1 cellular context compared by ENCODE assay signal in genomic region chrX:72181178-72182125, GRCh38.
TF ChIP-seq lines count a peak whose summit lies in the region.

Gene PIN4 (plus strand): TSS chrX:72181757. CDS start chrX:72181786, 29 bp downstream.

TF ChIP-seq in K562, 482 proteins besides CTCF, POLR2A, EP300 and RAD21 (continued from another document and continues in another):
- TF ChIP-seq PBX2 (CRISPR knock-in tag; IDR thresholded peaks at IDR 0.05; ENCODE audit: low read depth) (no peak), PBX2 (tag; conservative IDR thresholded peaks at IDR 0.05; ENCODE audit: low read depth) (no peak), ZFX (CRISPR knock-in tag; IDR thresholded peaks at IDR 0.05) (peak; percentile 25; the same call in 1 of the 2 replicates), GABPA (tag; conservative IDR thresholded peaks at IDR 0.05; ENCODE audit: low read depth) (peak; percentile 81), HCFC1 (IDR thresholded peaks at IDR 0.05; ENCODE audit: low read depth, low read length) (peak; percentile 61), ETV1 (tag; conservative IDR thresholded peaks at IDR 0.05; ENCODE audit: low read depth) (peak; percentile 21; the same call in 1 of the 2 replicates), STAT5A (IDR thresholded peaks at IDR 0.05; ENCODE audit: borderline replicate concordance, low read length) (no peak), MYNN (IDR thresholded peaks at IDR 0.05) (no peak), MYNN (CRISPR knock-in tag; IDR thresholded peaks at IDR 0.05) (no peak), RB1 (IDR thresholded peaks at IDR 0.05; ENCODE audit: low read depth) (0 out of 2 replicates have a peak, but pooled peaks have one; percentile 12), LCOR (CRISPR knock-in tag; IDR thresholded peaks at IDR 0.05) (peak; percentile 69; the same call in 1 of the 2 replicates), ZNF583 (CRISPR knock-in tag; IDR thresholded peaks at IDR 0.05) (no peak), ZNF282 (CRISPR knock-in tag; IDR thresholded peaks at IDR 0.05) (no peak), BRD4 (IDR thresholded peaks at IDR 0.05) (no peak), HNRNPLL (IDR thresholded peaks at IDR 0.05; ENCODE audit: low read depth, low read length, poor library complexity, severe bottlenecking) (peak; percentile 43), KDM4B (IDR thresholded peaks at IDR 0.05; ENCODE audit: borderline replicate concordance in 2 of 2, low read depth in 1 of 2) (no peak), SMARCC2 (IDR thresholded peaks at IDR 0.05; ENCODE audit: low read depth) (no peak), SP1 (CRISPR knock-in tag; IDR thresholded peaks at IDR 0.05) (peak; percentile 43; the same call in 1 of the 2 replicates), E2F6 (IDR thresholded peaks at IDR 0.05; ENCODE audit: borderline replicate concordance in 1 of 2, extremely low read depth in 1 of 2, insufficient read depth in 1 of 2, insufficient read length in 1 of 2, low read depth in 1 of 2, low read length in 1 of 2, poor library complexity in 1 of 2, severe bottlenecking in 1 of 2) (peak; percentile 66 to 76), DPF2 (IDR thresholded peaks at IDR 0.05) (0 out of 2 replicates have a peak, but pooled peaks have one; percentile 25), FOXK2 (conservative IDR thresholded peaks at IDR 0.05 in 1 of 2, IDR thresholded peaks at IDR 0.05 in 1 of 2; ENCODE audit: low read depth in 2 of 2) (peak; percentile 80 to 87), POLR2B (IDR thresholded peaks at IDR 0.05; ENCODE audit: low read depth, partially characterized antibody) (peak; percentile 67), ZNF449 (CRISPR knock-in tag; IDR thresholded peaks at IDR 0.05) (no peak), EP400 (IDR thresholded peaks at IDR 0.05) (peak; percentile 59; the same call in 1 of the 2 replicates), FOXP1 (CRISPR knock-in tag; IDR thresholded peaks at IDR 0.05) (no peak), ZNF436 (CRISPR knock-in tag; IDR thresholded peaks at IDR 0.05) (no peak), SUPT5H (IDR thresholded peaks at IDR 0.05) (peak; percentile 70; the same call in 1 of the 2 replicates), FOXJ3 (CRISPR knock-in tag; IDR thresholded peaks at IDR 0.05) (no peak), POLR2H (tag; IDR thresholded peaks at IDR 0.05; ENCODE audit: low read depth) (peak; percentile 15; the same call in 1 of the 2 replicates), POU5F1 (IDR thresholded peaks at IDR 0.05; ENCODE audit: borderline replicate concordance, low read depth, low read length, partially characterized antibody) (no peak), TOE1 (IDR thresholded peaks at IDR 0.05; ENCODE audit: borderline replicate concordance) (peak; percentile 91), TOE1 (CRISPR knock-in tag; IDR thresholded peaks at IDR 0.05; ENCODE audit: borderline replicate concordance, low read depth) (no peak), ARNT (IDR thresholded peaks at IDR 0.05) (no peak), ZNF311 (CRISPR knock-in tag; IDR thresholded peaks at IDR 0.05) (no peak), NR2C1 (IDR thresholded peaks at IDR 0.05) (peak; percentile 96), NR2C1 (tag; IDR thresholded peaks at IDR 0.05) (peak; percentile 97), E2F8 (IDR thresholded peaks at IDR 0.05; ENCODE audit: low read depth, partially characterized antibody) (peak; percentile 54), TAF1 (IDR thresholded peaks at IDR 0.05; ENCODE audit: control insufficient read depth, extremely low read depth, insufficient read depth, low read length, severe bottlenecking) (peak; percentile 25), MCM5 (IDR thresholded peaks at IDR 0.05; ENCODE audit: low read depth) (no peak), NFYB (IDR thresholded peaks at IDR 0.05; ENCODE audit: extremely low read depth, insufficient read length) (peak; percentile 96), VEZF1 (CRISPR knock-in tag; IDR thresholded peaks at IDR 0.05) (peak; percentile 77), TAL1 (IDR thresholded peaks at IDR 0.05) (0 out of 2 replicates have a peak, but pooled peaks have one; percentile 7), SMAD3 (CRISPR knock-in tag; conservative IDR thresholded peaks at IDR 0.05) (no peak), PML (IDR thresholded peaks at IDR 0.05; ENCODE audit: low read length) (no peak), NFE2 (IDR thresholded peaks at IDR 0.05; ENCODE audit: low read depth) (peak; percentile 88), ZNF212 (CRISPR knock-in tag; IDR thresholded peaks at IDR 0.05) (no peak), E2F3 (CRISPR knock-in tag; IDR thresholded peaks at IDR 0.05) (no peak)
- TF ChIP-seq, protein P1, sequence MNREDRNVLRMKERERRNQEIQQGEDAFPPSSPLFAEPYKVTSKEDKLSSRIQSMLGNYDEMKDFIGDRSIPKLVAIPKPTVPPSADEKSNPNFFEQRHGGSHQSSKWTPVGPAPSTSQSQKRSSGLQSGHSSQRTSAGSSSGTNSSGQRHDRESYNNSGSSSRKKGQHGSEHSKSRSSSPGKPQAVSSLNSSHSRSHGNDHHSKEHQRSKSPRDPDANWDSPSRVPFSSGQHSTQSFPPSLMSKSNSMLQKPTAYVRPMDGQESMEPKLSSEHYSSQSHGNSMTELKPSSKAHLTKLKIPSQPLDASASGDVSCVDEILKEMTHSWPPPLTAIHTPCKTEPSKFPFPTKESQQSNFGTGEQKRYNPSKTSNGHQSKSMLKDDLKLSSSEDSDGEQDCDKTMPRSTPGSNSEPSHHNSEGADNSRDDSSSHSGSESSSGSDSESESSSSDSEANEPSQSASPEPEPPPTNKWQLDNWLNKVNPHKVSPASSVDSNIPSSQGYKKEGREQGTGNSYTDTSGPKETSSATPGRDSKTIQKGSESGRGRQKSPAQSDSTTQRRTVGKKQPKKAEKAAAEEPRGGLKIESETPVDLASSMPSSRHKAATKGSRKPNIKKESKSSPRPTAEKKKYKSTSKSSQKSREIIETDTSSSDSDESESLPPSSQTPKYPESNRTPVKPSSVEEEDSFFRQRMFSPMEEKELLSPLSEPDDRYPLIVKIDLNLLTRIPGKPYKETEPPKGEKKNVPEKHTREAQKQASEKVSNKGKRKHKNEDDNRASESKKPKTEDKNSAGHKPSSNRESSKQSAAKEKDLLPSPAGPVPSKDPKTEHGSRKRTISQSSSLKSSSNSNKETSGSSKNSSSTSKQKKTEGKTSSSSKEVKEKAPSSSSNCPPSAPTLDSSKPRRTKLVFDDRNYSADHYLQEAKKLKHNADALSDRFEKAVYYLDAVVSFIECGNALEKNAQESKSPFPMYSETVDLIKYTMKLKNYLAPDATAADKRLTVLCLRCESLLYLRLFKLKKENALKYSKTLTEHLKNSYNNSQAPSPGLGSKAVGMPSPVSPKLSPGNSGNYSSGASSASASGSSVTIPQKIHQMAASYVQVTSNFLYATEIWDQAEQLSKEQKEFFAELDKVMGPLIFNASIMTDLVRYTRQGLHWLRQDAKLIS (CRISPR knock-in tag; IDR thresholded peaks at IDR 0.05): no peak
- TF ChIP-seq, protein P2, sequence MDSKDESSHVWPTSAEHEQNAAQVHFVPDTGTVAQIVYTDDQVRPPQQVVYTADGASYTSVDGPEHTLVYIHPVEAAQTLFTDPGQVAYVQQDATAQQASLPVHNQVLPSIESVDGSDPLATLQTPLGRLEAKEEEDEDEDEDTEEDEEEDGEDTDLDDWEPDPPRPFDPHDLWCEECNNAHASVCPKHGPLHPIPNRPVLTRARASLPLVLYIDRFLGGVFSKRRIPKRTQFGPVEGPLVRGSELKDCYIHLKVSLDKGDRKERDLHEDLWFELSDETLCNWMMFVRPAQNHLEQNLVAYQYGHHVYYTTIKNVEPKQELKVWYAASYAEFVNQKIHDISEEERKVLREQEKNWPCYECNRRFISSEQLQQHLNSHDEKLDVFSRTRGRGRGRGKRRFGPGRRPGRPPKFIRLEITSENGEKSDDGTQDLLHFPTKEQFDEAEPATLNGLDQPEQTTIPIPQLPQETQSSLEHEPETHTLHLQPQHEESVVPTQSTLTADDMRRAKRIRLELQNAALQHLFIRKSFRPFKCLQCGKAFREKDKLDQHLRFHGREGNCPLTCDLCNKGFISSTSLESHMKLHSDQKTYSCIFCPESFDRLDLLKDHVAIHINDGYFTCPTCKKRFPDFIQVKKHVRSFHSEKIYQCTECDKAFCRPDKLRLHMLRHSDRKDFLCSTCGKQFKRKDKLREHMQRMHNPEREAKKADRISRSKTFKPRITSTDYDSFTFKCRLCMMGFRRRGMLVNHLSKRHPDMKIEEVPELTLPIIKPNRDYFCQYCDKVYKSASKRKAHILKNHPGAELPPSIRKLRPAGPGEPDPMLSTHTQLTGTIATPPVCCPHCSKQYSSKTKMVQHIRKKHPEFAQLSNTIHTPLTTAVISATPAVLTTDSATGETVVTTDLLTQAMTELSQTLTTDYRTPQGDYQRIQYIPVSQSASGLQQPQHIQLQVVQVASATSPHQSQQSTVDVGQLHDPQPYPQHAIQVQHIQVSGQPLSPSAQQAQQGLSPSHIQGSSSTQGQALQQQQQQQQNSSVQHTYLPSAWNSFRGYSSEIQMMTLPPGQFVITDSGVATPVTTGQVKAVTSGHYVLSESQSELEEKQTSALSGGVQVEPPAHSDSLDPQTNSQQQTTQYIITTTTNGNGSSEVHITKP (IDR thresholded peaks at IDR 0.05; ENCODE audit: partially characterized antibody): peak; percentile 13
- TF ChIP-seq, protein P3, sequence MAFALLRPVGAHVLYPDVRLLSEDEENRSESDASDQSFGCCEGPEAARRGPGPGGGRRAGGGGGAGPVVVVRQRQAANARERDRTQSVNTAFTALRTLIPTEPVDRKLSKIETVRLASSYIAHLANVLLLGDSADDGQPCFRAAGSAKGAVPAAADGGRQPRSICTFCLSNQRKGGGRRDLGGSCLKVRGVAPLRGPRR (CRISPR knock-in tag; IDR thresholded peaks at IDR 0.05): no peak
- TF ChIP-seq, protein P4, sequence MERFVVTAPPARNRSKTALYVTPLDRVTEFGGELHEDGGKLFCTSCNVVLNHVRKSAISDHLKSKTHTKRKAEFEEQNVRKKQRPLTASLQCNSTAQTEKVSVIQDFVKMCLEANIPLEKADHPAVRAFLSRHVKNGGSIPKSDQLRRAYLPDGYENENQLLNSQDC (CRISPR knock-in tag; IDR thresholded peaks at IDR 0.05): no peak
